Comparison of ENCODE assay signal across 13 cellular contexts in genomic region chr2:178845565-178846457, GRCh38. TPM values are rescaled to one million over a fixed set of nuclear protein-coding genes. Genes with fewer than 3 reads are reported as not detected.
DNase-seq lines count a peak whose midpoint lies in the region; ATAC-seq, FAIRE-seq and TF ChIP-seq lines count a peak whose summit lies in the region.
"Had no signal": no experiment of that assay in that cellular context is flagged by ENCODE, and none has a peak within 500 bp of the region (broad histone marks: within the 10 kb centered on the region; RNA-seq: fewer than 3 reads in every experiment).

No MANE protein-coding gene starts in this region.

- TF ChIP-seq CTCF in HFFc6 (IDR thresholded peaks at IDR 0.05) (no peak), astrocyte (IDR thresholded peaks at IDR 0.05; ENCODE audit: insufficient read depth, low read depth, low read length) (no peak), left ventricle myocardium inferior (IDR thresholded peaks at IDR 0.05; ENCODE audit: borderline replicate concordance) (no peak), thoracic aorta (IDR thresholded peaks at IDR 0.05) (no peak)

- peaks cover 13% of the 10 kb centered on the region for H3K4me1 ChIP-seq in astrocyte (ENCODE audit: insufficient read depth, low read length)
- peaks cover 36% of the 10 kb centered on the region for H3K4me1 ChIP-seq in left ventricle myocardium inferior
- H3K4me1 ChIP-seq in thoracic aorta (ENCODE audit: control insufficient read depth in 1 of 2, low read depth in 2 of 2) = peaks cover 32 to 35% of the 10 kb centered on the region in 2 donors
- H3K4me1 ChIP-seq: Caco-2 had no signal

- H3K27me3 ChIP-seq in astrocyte (ENCODE audit: insufficient read depth, low read length) (no peaks in the 10 kb centered on the region), left ventricle myocardium inferior (ENCODE audit: low read depth) (no peaks in the 10 kb centered on the region), thoracic aorta (replicated peaks; ENCODE audit: insufficient read depth) (no peaks in the 10 kb centered on the region)

- H3K27ac ChIP-seq in astrocyte (ENCODE audit: low read depth, low read length) (no peak overlapping the region), left ventricle myocardium inferior (replicated peaks) (peak overlapping the region; percentile 76), thoracic aorta (peak overlapping the region; percentile 47 to 53)
- H3K27ac ChIP-seq: SK-N-MC had no signal

- no peaks in the 10 kb centered on the region for H4K20me1 ChIP-seq in astrocyte (ENCODE audit: insufficient read depth, low read length)

- H3K4me2 ChIP-seq in astrocyte (ENCODE audit: low read length) = peak overlapping the region; percentile 21

- peak overlapping the region; percentile 12; the same call in 1 of the 2 replicates for H3K4me3 Mint-ChIP-seq in HFFc6
- no peak overlapping the region for H3K4me3 Mint-ChIP-seq in astrocyte (ENCODE audit: unreplicated experiment)
- H3K4me3 Mint-ChIP-seq: stimulated activated naive CD8-positive, alpha-beta T cell treated with anti-CD3 and anti-CD28 coated beads, Interleukin-15, Interleukin-2, amounts not matched to agents 100 ng/mL and 50 ng/mL, for 24 hours had no signal

- H3K36me3 Mint-ChIP-seq in HFFc6 (ENCODE audit: low read depth) (no peaks in the 10 kb centered on the region), astrocyte (ENCODE audit: low read depth, unreplicated experiment) (peaks cover 1% of the 10 kb centered on the region)

- H3K9ac ChIP-seq in astrocyte (ENCODE audit: low read length) = no peak overlapping the region

- H3K4me1 Mint-ChIP-seq in HFFc6 (ENCODE audit: low read depth) (peaks cover 23% of the 10 kb centered on the region), astrocyte (ENCODE audit: low read depth, unreplicated experiment) (peaks cover 13% of the 10 kb centered on the region)

- H3K79me2 ChIP-seq in astrocyte (ENCODE audit: insufficient read depth, low read length) = no peaks in the 10 kb centered on the region

- ATAC-seq in thoracic aorta (ENCODE audit: insufficient number of reproducible peaks, low FRiP score, low read depth) (no peak), GM21526 (IDR thresholded peaks at IDR 0.05; ENCODE audit: low FRiP score, unreplicated experiment) (no peak), HG03469 (IDR thresholded peaks at IDR 0.05; ENCODE audit: unreplicated experiment) (no peak)

- no peaks in the 10 kb centered on the region for H3K9me3 Mint-ChIP-seq in HFFc6
- peaks cover 3% of the 10 kb centered on the region for H3K9me3 Mint-ChIP-seq in astrocyte (ENCODE audit: unreplicated experiment)

- no peak overlapping the region for H2AFZ ChIP-seq in astrocyte (ENCODE audit: low read depth, low read length)

- no peaks in the 10 kb centered on the region for H3K36me3 ChIP-seq in astrocyte (ENCODE audit: insufficient read depth, low read length)
- peaks cover 13% of the 10 kb centered on the region for H3K36me3 ChIP-seq in left ventricle myocardium inferior
- H3K36me3 ChIP-seq in thoracic aorta = no peaks in the 10 kb centered on the region

- H3K9me3 ChIP-seq in astrocyte (ENCODE audit: insufficient read depth, low read depth, low read length) (no peaks in the 10 kb centered on the region), left ventricle myocardium inferior (replicated peaks) (no peaks in the 10 kb centered on the region), thoracic aorta (no peaks in the 10 kb centered on the region)
- H3K9me3 ChIP-seq: Caco-2 had no signal

- peak; percentile 50 for FAIRE-seq in astrocyte (lab: Jason Lieb, UNC)
- FAIRE-seq: small intestine had no signal

- no peak overlapping the region for H3K4me3 ChIP-seq in astrocyte (ENCODE audit: insufficient read depth, low read depth, low read length)
- no peak overlapping the region for H3K4me3 ChIP-seq in left ventricle myocardium inferior
- no peak overlapping the region for H3K4me3 ChIP-seq in thoracic aorta
- H3K4me3 ChIP-seq: SK-N-MC had no signal

- DNase-seq in HFFc6 (peak; percentile 53), astrocyte (ENCODE audit: low read depth) (peak; percentile 83), left ventricle myocardium inferior (no peak), thoracic aorta (ENCODE audit: low spot score) (no peak), middle frontal gyrus (ENCODE audit: extremely low spot score, low spot score) (no peak)
- DNase-seq: activated naive CD4-positive, alpha-beta T cell; Caco-2; NCI-H2171; small intestine had no signal

- intact Hi-C loops in left ventricle myocardium inferior (cut with micrococcal nuclease) = no loop called here

- no peaks in the 10 kb centered on the region; the same call in 1 of the 2 replicates for H3K27me3 Mint-ChIP-seq in HFFc6 (ENCODE audit: insufficient read depth)
- H3K27me3 Mint-ChIP-seq in astrocyte (ENCODE audit: low read depth, unreplicated experiment) = no peaks in the 10 kb centered on the region
- H3K27me3 Mint-ChIP-seq: stimulated activated naive CD8-positive, alpha-beta T cell treated with anti-CD3 and anti-CD28 coated beads, Interleukin-15, Interleukin-2, amounts not matched to agents 100 ng/mL and 50 ng/mL, for 24 hours had no signal

- H3K27ac Mint-ChIP-seq in HFFc6 (peak overlapping the region; percentile 28; the same call in 1 of the 2 replicates), astrocyte (ENCODE audit: unreplicated experiment) (no peak overlapping the region)
- H3K27ac Mint-ChIP-seq: stimulated activated naive CD8-positive, alpha-beta T cell treated with anti-CD3 and anti-CD28 coated beads, Interleukin-15, Interleukin-2, amounts not matched to agents 100 ng/mL and 50 ng/mL, for 24 hours had no signal

RNA-seq across cellular contexts. Expression of gene TTN, which starts 38.6 kb away (rescaled TPM):
- under 1 TPM; 0.17 to 0.33 (median 0.23) TPM for total RNA-seq in HFFc6 (2021; fragmentation: NEBNext Ultra II Directional; extraction: Animal tissue kit (Norgen Biotek cat#: 25700))
- total RNA-seq in astrocyte = 0.50 and 0.53 TPM in 2 replicates
- total RNA-seq in left ventricle myocardium inferior = 2,803 TPM
- 10 to 100 TPM in 1 of 2 donors, 1 to 10 TPM in 1; 7.0 to 16.4 TPM for total RNA-seq in thoracic aorta

Comparison
In these comparisons a context has a peak if more than half of its experiments do, and no peak if none do; other contexts are left out.
1. DNase-seq: peak in HFFc6 (single experiment) and astrocyte (single experiment); none in left ventricle myocardium inferior (single experiment), thoracic aorta (single experiment) and middle frontal gyrus (single experiment).
2. RNA of gene TTN, which starts 38.6 kb away (total RNA-seq): 2,803 TPM in left ventricle myocardium inferior (single experiment); 7.0 to 16.4 TPM in thoracic aorta, 0.50 to 0.53 TPM in astrocyte and 0.17 to 0.33 TPM in HFFc6; every median in the first group is over 100 times any median in the second.